9 cellular contexts compared by ENCODE assay signal in genomic region chr1:15231714-15232201, GRCh38. TPM values are rescaled to one million over a fixed set of nuclear protein-coding genes. Genes with fewer than 3 reads are reported as not detected.
DNase-seq lines count a peak whose midpoint lies in the region; ATAC-seq and TF ChIP-seq lines count a peak whose summit lies in the region.
"Had no signal": no experiment of that assay in that cellular context is flagged by ENCODE, and none has a peak within 500 bp of the region (broad histone marks: within the 10 kb centered on the region; RNA-seq: fewer than 3 reads in every experiment).

No MANE protein-coding gene starts in this region.

- TF ChIP-seq EP300 in esophagus muscularis mucosa (IDR thresholded peaks at IDR 0.05) = no peak

- no peaks in the 10 kb centered on the region for H3K4me1 ChIP-seq in esophagus muscularis mucosa

- no peak overlapping the region for H3K27ac Mint-ChIP-seq in activated CD4-positive, alpha-beta T cell treated with anti-CD3 and anti-CD28 coated beads, Interleukin-2, amount 10 ng/mL, durations not matched to agents 7 days and 5 days
- H3K27ac Mint-ChIP-seq in endothelial cell (ENCODE audit: unreplicated experiment) = no peak overlapping the region

- no peak overlapping the region for H3K4me3 Mint-ChIP-seq in activated CD4-positive, alpha-beta T cell treated with anti-CD3 and anti-CD28 coated beads, Interleukin-2, amount 10 ng/mL, durations not matched to agents 7 days and 5 days
- H3K4me3 Mint-ChIP-seq in endothelial cell (ENCODE audit: unreplicated experiment) = no peak overlapping the region

- no peak overlapping the region for H3K4me3 ChIP-seq in esophagus muscularis mucosa

- intact Hi-C loops in esophagus muscularis mucosa (cut with DNase I) = no loop called here

- no peaks in the 10 kb centered on the region for H3K36me3 Mint-ChIP-seq in activated CD4-positive, alpha-beta T cell treated with anti-CD3 and anti-CD28 coated beads, Interleukin-2, amount 10 ng/mL, durations not matched to agents 7 days and 5 days (ENCODE audit: low read depth)
- peaks cover 3% of the 10 kb centered on the region for H3K36me3 Mint-ChIP-seq in endothelial cell (ENCODE audit: low read depth, unreplicated experiment)

- DNase-seq in activated T-cell treated with anti-CD3 and anti-CD28 coated beads for 24 hours (ENCODE audit: low read depth) = peak; percentile 7
- DNase-seq in activated T-cell treated with anti-CD3 and anti-CD28 coated beads for 4 hours = no peak
- peak; percentile 36 for DNase-seq in activated CD4-positive, alpha-beta T cell treated with anti-CD3 and anti-CD28 coated beads, Interleukin-2, amount 10 ng/mL, durations not matched to agents 7 days and 5 days
- DNase-seq in stimulated activated CD8-positive, alpha-beta memory T cell treated with anti-CD3 and anti-CD28 coated beads, Interleukin-4, amount 100 ng/mL, for 48 hours = peak; percentile 38
- no peak for DNase-seq in esophagus muscularis mucosa (ENCODE audit: extremely low spot score)
- no peak for DNase-seq in endothelial cell (ENCODE audit: low spot score)
- no peak for DNase-seq in occipital lobe (lab: John Stamatoyannopoulos, UW)
- DNase-seq: NCI-H1930 had no signal

- TF ChIP-seq CTCF in esophagus muscularis mucosa (IDR thresholded peaks at IDR 0.05) = no peak
- no peak for TF ChIP-seq CTCF in endothelial cell (IDR thresholded peaks at IDR 0.05; ENCODE audit: unreplicated experiment)

- no peak for TF ChIP-seq POLR2A in esophagus muscularis mucosa (IDR thresholded peaks at IDR 0.05; ENCODE audit: low read depth)

- WGBS in esophagus muscularis mucosa = 84% methylated on average over 5 of the region's 5 CpGs

- CTCF ChIA-PET in activated CD4-positive, alpha-beta T cell treated with anti-CD3 and anti-CD28 coated beads, Interleukin-2, amount 10 ng/mL, durations not matched to agents 7 days and 5 days (lab: Charles Lee) = no interaction called here

- ATAC-seq in HG03060 (IDR thresholded peaks at IDR 0.05; ENCODE audit: low read depth, unreplicated experiment) = peak; percentile 92

- H3K4me1 Mint-ChIP-seq in activated CD4-positive, alpha-beta T cell treated with anti-CD3 and anti-CD28 coated beads, Interleukin-2, amount 10 ng/mL, durations not matched to agents 7 days and 5 days = peaks cover 15% of the 10 kb centered on the region
- H3K4me1 Mint-ChIP-seq in endothelial cell (ENCODE audit: unreplicated experiment) = peaks cover 9% of the 10 kb centered on the region

- no peaks in the 10 kb centered on the region for H3K36me3 ChIP-seq in esophagus muscularis mucosa

- no peaks in the 10 kb centered on the region for H3K9me3 Mint-ChIP-seq in activated CD4-positive, alpha-beta T cell treated with anti-CD3 and anti-CD28 coated beads, Interleukin-2, amount 10 ng/mL, durations not matched to agents 7 days and 5 days
- H3K9me3 Mint-ChIP-seq in endothelial cell (ENCODE audit: unreplicated experiment) = no peaks in the 10 kb centered on the region

- H3K9me3 ChIP-seq in esophagus muscularis mucosa = no peaks in the 10 kb centered on the region

- H3K27ac ChIP-seq in esophagus muscularis mucosa (replicated peaks in 1 of 4) = no peak overlapping the region

- POLR2A ChIA-PET in activated CD4-positive, alpha-beta T cell treated with anti-CD3 and anti-CD28 coated beads, Interleukin-2, amount 10 ng/mL, durations not matched to agents 7 days and 5 days (lab: Charles Lee) = interaction anchor here (0.6 to 0.7 kb wide), 2 partner anchors 16 to 392 kb away, joined by 3 to 5 read pairs; no protein-coding TSS in a partner anchor

- peaks cover 15% of the 10 kb centered on the region for H3K27me3 Mint-ChIP-seq in activated CD4-positive, alpha-beta T cell treated with anti-CD3 and anti-CD28 coated beads, Interleukin-2, amount 10 ng/mL, durations not matched to agents 7 days and 5 days
- H3K27me3 Mint-ChIP-seq in endothelial cell (ENCODE audit: unreplicated experiment) = peaks cover 3% of the 10 kb centered on the region

- H3K27me3 ChIP-seq in esophagus muscularis mucosa = no peaks in the 10 kb centered on the region

RNA-seq across cellular contexts. Expression of gene FHAD1, which starts 15.3 kb away (rescaled TPM):
- total RNA-seq in activated CD4-positive, alpha-beta T cell treated with anti-CD3 and anti-CD28 coated beads, Interleukin-2, amount 10 ng/mL, durations not matched to agents 7 days and 5 days = not detected
- total RNA-seq in esophagus muscularis mucosa (under 1 TPM in 3 of 4 donors, not detected in 1; under 0.01 to 0.26 (median 0.06) TPM), endothelial cell (ENCODE audit: unreplicated experiment) (2.1 TPM), occipital lobe (0.31 TPM)

Comparison
In these comparisons a context has a peak if more than half of its experiments do, and no peak if none do; other contexts are left out.
1. DNase-seq: peak in activated T-cell treated with anti-CD3 and anti-CD28 coated beads for 24 hours (single experiment), activated CD4-positive, alpha-beta T cell treated with anti-CD3 and anti-CD28 coated beads, Interleukin-2, amount 10 ng/mL, durations not matched to agents 7 days and 5 days (single experiment) and stimulated activated CD8-positive, alpha-beta memory T cell treated with anti-CD3 and anti-CD28 coated beads, Interleukin-4, amount 100 ng/mL, for 48 hours (single experiment); none in activated T-cell treated with anti-CD3 and anti-CD28 coated beads for 4 hours (single experiment), esophagus muscularis mucosa (single experiment), endothelial cell (single experiment) and occipital lobe (single experiment).